In genomic region chr22:43314611-43315010, GRCh38 we compare ENCODE assay signal across 19 cellular contexts. TPM values are rescaled to one million over a fixed set of nuclear protein-coding genes. Genes with fewer than 3 reads are reported as not detected.
"Had no signal": no experiment of that assay in that cellular context is flagged by ENCODE, and none has a peak within 500 bp of the region (broad histone marks: within the 10 kb centered on the region; RNA-seq: fewer than 3 reads in every experiment).

No MANE protein-coding gene starts in this region.

- H3K4me1 ChIP-seq: colonic mucosa, foreskin keratinocyte, left lung, parathyroid adenoma, prostate gland had no signal

- H3K4me3 ChIP-seq: colonic mucosa, heart left ventricle, left lung, lung, prostate gland, spleen, tibial artery had no signal

- H3K9ac ChIP-seq: parathyroid adenoma had no signal

- H2AFZ ChIP-seq: parathyroid adenoma had no signal

- DNase-seq: colonic mucosa; dermis blood vessel endothelial cell; foreskin keratinocyte; heart left ventricle; hypothalamus; left lung; mesenchymal stem cell; naive B cell; retina; stimulated activated CD4-positive, alpha-beta T cell treated with anti-CD3 and anti-CD28 coated beads, Interleukin-15, amount 100 ng/mL, for 24 hours; stimulated activated CD4-positive, alpha-beta T cell treated with anti-CD3 and anti-CD28 coated beads, Interleukin-1b, Interleukin-23, amount 100 ng/mL, for 48 hours; stimulated activated CD4-positive, alpha-beta T cell treated with anti-CD3 and anti-CD28 coated beads, Interleukin-4, amount 100 ng/mL, for 24 hours; tibial artery had no signal

- H3K9me3 ChIP-seq: colonic mucosa, heart left ventricle, left lung, prostate gland, spleen, tibial artery had no signal

- H3K36me3 ChIP-seq: colonic mucosa, heart left ventricle, left lung, prostate gland, spleen, tibial artery had no signal

- ATAC-seq: foreskin keratinocyte; heart left ventricle; stimulated activated memory B cell treated with anti-CD40 and anti-IgM and Interleukin-4, amounts not matched to agents 10 μg/mL and 1 μg/mL and 100 μg/mL, for 72 hours had no signal

- H3K27ac ChIP-seq: colonic mucosa, foreskin keratinocyte, heart left ventricle, left lung, parathyroid adenoma, prostate gland, spleen had no signal

- H3K27me3 ChIP-seq: colonic mucosa, left lung had no signal

RNA-seq across cellular contexts. Expression of gene SCUBE1, which starts 28.6 kb away (rescaled TPM):
- total RNA-seq: dermis blood vessel endothelial cell, epithelial cell of proximal tubule, foreskin keratinocyte had no signal
- polyA plus RNA-seq: foreskin keratinocyte had no signal
